6 cellular contexts compared by ENCODE assay signal in the genomic region with DNA sequence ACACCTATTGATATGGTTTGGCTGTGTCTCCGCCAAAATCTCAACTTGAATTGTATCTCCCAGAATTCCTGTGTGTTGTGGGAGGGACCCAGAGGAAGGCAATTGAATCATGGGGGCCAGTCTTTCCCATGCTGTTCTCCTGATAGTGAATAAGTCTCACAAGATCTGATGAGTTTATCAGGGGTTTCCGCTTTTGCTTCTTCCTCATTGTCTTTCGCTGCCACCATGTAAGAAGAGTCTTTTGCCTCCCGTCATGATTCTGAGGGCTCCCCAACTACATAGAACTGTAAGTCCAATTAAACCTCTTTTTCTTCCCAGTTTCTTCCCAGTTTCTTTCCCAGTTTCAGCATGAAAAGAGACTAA. TPM values are rescaled to one million over a fixed set of nuclear protein-coding genes. Genes with fewer than 3 reads are reported as not detected.
"Had no signal": no experiment of that assay in that cellular context is flagged by ENCODE, and none has a peak within 500 bp of the region (broad histone marks: within the 10 kb centered on the region; RNA-seq: fewer than 3 reads in every experiment).

No MANE protein-coding gene starts in this region.

RNA-seq across cellular contexts. Expression of a gene that starts 0.8 kb away (rescaled TPM):
- total RNA-seq: activated CD8-positive, alpha-beta T cell treated with anti-CD3 and anti-CD28 coated beads, Interleukin-2, amount 10 ng/mL, durations not matched to agents 7 days and 5 days; activated T-helper 1 cell treated with anti-CD3 and anti-CD28 coated beads, Interleukin-12 subunit alpha, Interleukin-12 subunit beta, Interleukin-2, Interleukin-4 antibody, amounts not matched to agents 30 ng/mL and 10 ng/mL and 1 ng/mL, durations not matched to agents 14 hours and 24 hours and 36 hours; chondrocyte; lower leg skin; natural killer cell had no signal
- polyA plus RNA-seq: immature natural killer cell had no signal
